In genomic region chr5:109862301-109862700, GRCh38 we compare ENCODE assay signal across 26 cellular contexts.
"Had no signal": no experiment of that assay in that cellular context is flagged by ENCODE, and none has a peak within 500 bp of the region (broad histone marks: within the 10 kb centered on the region; RNA-seq: fewer than 3 reads in every experiment).

No MANE protein-coding gene starts in this region.

- H3K9me3 Mint-ChIP-seq: immature natural killer cell, natural killer cell had no signal

- H3K4me2 ChIP-seq: hepatocyte had no signal

- H3K4me1 ChIP-seq: gastrocnemius medialis, heart left ventricle, left lung, lower lobe of right lung had no signal

- H3K27me3 ChIP-seq: dorsolateral prefrontal cortex, esophagus squamous epithelium, gastrocnemius medialis, heart left ventricle, hepatocyte, left lung had no signal

- H3K4me3 ChIP-seq: coronary artery, dorsolateral prefrontal cortex, esophagus squamous epithelium, gastrocnemius medialis, heart left ventricle, hepatocyte, left lung, lower lobe of right lung had no signal

- H3K27ac ChIP-seq: coronary artery, epithelial cell of prostate, esophagus squamous epithelium, gastrocnemius medialis, heart left ventricle, hepatocyte, left lung, lower lobe of right lung had no signal

- ATAC-seq: esophagus mucosa; gastrocnemius medialis; heart left ventricle; left lung; left ventricle myocardium superior; lower lobe of right lung; naive thymus-derived CD4-positive, alpha-beta T cell; natural killer cell had no signal

- H3K4me3 Mint-ChIP-seq: immature natural killer cell, natural killer cell had no signal

- H3K27ac Mint-ChIP-seq: immature natural killer cell, natural killer cell had no signal

- H3K27me3 Mint-ChIP-seq: naive thymus-derived CD4-positive, alpha-beta T cell had no signal

- H2AFZ ChIP-seq: hepatocyte had no signal

- H3K79me2 ChIP-seq: hepatocyte had no signal

- H3K9me3 ChIP-seq: esophagus squamous epithelium, gastrocnemius medialis, heart left ventricle, left lung, lower lobe of right lung had no signal

- DNase-seq: dermis blood vessel endothelial cell; dorsolateral prefrontal cortex; effector CD4-positive, alpha-beta T cell; effector memory CD4-positive, alpha-beta T cell; erythroblast; esophagus squamous epithelium; foreskin fibroblast; foreskin melanocyte; gastrocnemius medialis; heart left ventricle; hypothalamus; immature natural killer cell; islet precursor cell; kidney; kidney glomerular epithelial cell; left lung; left ventricle myocardium superior; lower lobe of right lung; mesendoderm; midbrain; naive thymus-derived CD4-positive, alpha-beta T cell; natural killer cell had no signal
